In the genomic region with DNA sequence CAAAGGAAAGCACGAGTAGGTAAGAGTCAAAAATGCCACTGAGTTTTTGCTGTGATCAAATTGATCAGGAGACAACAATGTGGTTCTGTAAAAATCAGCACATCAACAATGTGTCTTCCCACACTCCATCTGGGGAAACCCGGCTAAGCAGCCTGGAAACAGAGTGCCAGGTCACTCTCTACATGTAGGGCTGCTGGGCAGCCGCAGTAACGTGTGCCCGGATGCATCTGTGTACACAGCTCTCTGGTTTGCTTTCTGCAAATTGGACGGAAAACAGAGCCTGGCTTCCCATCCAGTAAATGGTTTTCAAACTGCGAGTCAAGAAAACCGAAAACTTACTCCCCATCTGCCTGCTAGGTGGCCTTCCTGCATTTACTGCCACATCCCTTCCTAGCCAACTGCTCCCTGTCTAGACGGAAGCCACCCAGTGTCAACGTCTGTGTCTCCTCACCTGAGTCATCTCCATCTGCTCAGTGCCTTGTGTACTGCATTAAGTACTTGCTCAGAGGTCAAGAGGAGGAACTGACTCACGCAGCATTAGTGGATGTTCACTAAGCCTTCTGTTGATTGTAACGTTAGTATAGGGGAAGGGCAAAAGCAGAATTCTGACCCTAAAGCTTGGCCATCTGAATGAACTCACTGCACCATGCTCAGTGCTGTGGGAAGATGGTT, we compare ENCODE assay signal across 11 cellular contexts.
DNase-seq lines count a peak whose midpoint lies in the region; ATAC-seq and TF ChIP-seq lines count a peak whose summit lies in the region.
"Had no signal": no experiment of that assay in that cellular context is flagged by ENCODE, and none has a peak within 500 bp of the region (broad histone marks: within the 10 kb centered on the region; RNA-seq: fewer than 3 reads in every experiment).

No MANE protein-coding gene starts in this region.

- no peak overlapping the region for H3K4me3 Mint-ChIP-seq in chondrocyte (ENCODE audit: unreplicated experiment)
- H3K4me3 Mint-ChIP-seq in type B pancreatic cell: no peak overlapping the region
- H3K4me3 Mint-ChIP-seq in CD4-positive, alpha-beta T cell: no peak overlapping the region
- H3K4me3 Mint-ChIP-seq: activated T-helper 17 cell treated with anti-CD3 and anti-CD28 coated beads, Interleukin-2, amount 50 U/mL, for 72 hours; naive thymus-derived CD4-positive, alpha-beta T cell had no signal

- H3K9me3 ChIP-seq in MM.1S (replicated peaks; ENCODE audit: insufficient read depth, low read length): no peaks in the 10 kb centered on the region
- H3K9me3 ChIP-seq in CD4-positive, alpha-beta T cell (ENCODE audit: control insufficient read depth, low read length): no peaks in the 10 kb centered on the region

- no peaks in the 10 kb centered on the region for H3K4me1 ChIP-seq in MM.1S (ENCODE audit: low read length)

- peak; percentile 73 for DNase-seq in EL
- DNase-seq in NCI-H510A (lab: John Stamatoyannopoulos, UW): peak; percentile 55
- DNase-seq in chondrocyte (ENCODE audit: low spot score): no peak
- DNase-seq in lung microvascular endothelial cell (ENCODE audit: low read depth in 2 of 2): peak; percentile 70 to 99
- DNase-seq in type B pancreatic cell (ENCODE audit: extremely low spot score, unreplicated experiment): no peak
- no peak for DNase-seq in MM.1S
- DNase-seq in CD4-positive, alpha-beta T cell: no peak
- DNase-seq: naive thymus-derived CD4-positive, alpha-beta T cell; NCI-H1436 had no signal

- intact Hi-C loops in CD4-positive, alpha-beta T cell (cut with DNase I, micrococcal nuclease): no loop called here

- H3K9me3 Mint-ChIP-seq in chondrocyte (ENCODE audit: low read depth) (no peaks in the 10 kb centered on the region), type B pancreatic cell (no peaks in the 10 kb centered on the region)
- peaks cover 7% of the 10 kb centered on the region for H3K9me3 Mint-ChIP-seq in CD4-positive, alpha-beta T cell

- no peaks in the 10 kb centered on the region for H3K9me2 ChIP-seq in MM.1S (replicated peaks; ENCODE audit: insufficient read depth, low read length)

- no peaks in the 10 kb centered on the region for H3K27me3 ChIP-seq in MM.1S (replicated peaks; ENCODE audit: insufficient read depth, low read length)
- H3K27me3 ChIP-seq in CD4-positive, alpha-beta T cell (ENCODE audit: control insufficient read depth, insufficient read depth, low read length): no peaks in the 10 kb centered on the region

- no peak for ATAC-seq in CD4-positive, alpha-beta T cell (ENCODE audit: poor library complexity)
- no peak for ATAC-seq in HG03196 (IDR thresholded peaks at IDR 0.05; ENCODE audit: unreplicated experiment)
- ATAC-seq: activated T-helper 17 cell treated with anti-CD3 and anti-CD28 coated beads, Interleukin-2, amount 50 U/mL, for 72 hours; naive thymus-derived CD4-positive, alpha-beta T cell had no signal

- no peak overlapping the region for H3K9ac ChIP-seq in MM.1S (ENCODE audit: low read length)

- H3K79me2 ChIP-seq in MM.1S (ENCODE audit: low read length): no peaks in the 10 kb centered on the region

- peak overlapping the region; percentile 36 for H3K27ac Mint-ChIP-seq in chondrocyte (ENCODE audit: unreplicated experiment)
- H3K27ac Mint-ChIP-seq in type B pancreatic cell: no peak overlapping the region
- no peak overlapping the region for H3K27ac Mint-ChIP-seq in CD4-positive, alpha-beta T cell
- H3K27ac Mint-ChIP-seq: activated T-helper 17 cell treated with anti-CD3 and anti-CD28 coated beads, Interleukin-2, amount 50 U/mL, for 72 hours; naive thymus-derived CD4-positive, alpha-beta T cell had no signal

- peaks cover 29% of the 10 kb centered on the region for H3K36me3 Mint-ChIP-seq in chondrocyte (ENCODE audit: low read depth)
- peaks cover 31% of the 10 kb centered on the region for H3K36me3 Mint-ChIP-seq in type B pancreatic cell
- H3K36me3 Mint-ChIP-seq in CD4-positive, alpha-beta T cell (ENCODE audit: low read depth): no peaks in the 10 kb centered on the region
- H3K36me3 Mint-ChIP-seq: naive thymus-derived CD4-positive, alpha-beta T cell had no signal

- H3K4me2 ChIP-seq in MM.1S (ENCODE audit: low read depth, low read length): no peak overlapping the region

- H2AFZ ChIP-seq in MM.1S (ENCODE audit: low read length): no peak overlapping the region

- POLR2A ChIA-PET in CD4-positive, alpha-beta T cell (lab: Charles Lee): no interaction called here

- no peaks in the 10 kb centered on the region for H3K36me3 ChIP-seq in MM.1S (replicated peaks; ENCODE audit: insufficient read depth, low read length)

- H3K4me1 Mint-ChIP-seq in chondrocyte (ENCODE audit: low read depth) (peaks cover 17% of the 10 kb centered on the region), type B pancreatic cell (ENCODE audit: unreplicated experiment) (peaks cover 16% of the 10 kb centered on the region)
- H3K4me1 Mint-ChIP-seq in CD4-positive, alpha-beta T cell (ENCODE audit: low read depth): no peaks in the 10 kb centered on the region
- H3K4me1 Mint-ChIP-seq: activated T-helper 17 cell treated with anti-CD3 and anti-CD28 coated beads, Interleukin-2, amount 50 U/mL, for 72 hours; naive thymus-derived CD4-positive, alpha-beta T cell had no signal

- CTCF ChIA-PET in CD4-positive, alpha-beta T cell (lab: Charles Lee): interaction anchor here (0.5 kb wide), 1 partner anchor 32 kb away, joined by 3 read pairs; no protein-coding TSS in a partner anchor

- no peak overlapping the region for H3K27ac ChIP-seq in MM.1S (ENCODE audit: low read length)
- H3K27ac ChIP-seq in CD4-positive, alpha-beta T cell (ENCODE audit: low read depth, low read length): no peak overlapping the region

- H4K20me1 ChIP-seq in MM.1S (ENCODE audit: insufficient read depth, low read length): no peaks in the 10 kb centered on the region

- no peak for TF ChIP-seq CTCF in chondrocyte (IDR thresholded peaks at IDR 0.05)
- TF ChIP-seq CTCF in type B pancreatic cell (conservative IDR thresholded peaks at IDR 0.05): no peak
- no peak for TF ChIP-seq CTCF in MM.1S (IDR thresholded peaks at IDR 0.05; ENCODE audit: low read length)
- no peak for TF ChIP-seq CTCF in CD4-positive, alpha-beta T cell (IDR thresholded peaks at IDR 0.05)

- H3K4me3 ChIP-seq in MM.1S (ENCODE audit: low read length): no peak overlapping the region

- H3F3A ChIP-seq in MM.1S (ENCODE audit: insufficient read depth, low read length): no peaks in the 10 kb centered on the region

- H3K27me3 Mint-ChIP-seq in chondrocyte (ENCODE audit: low read depth): no peaks in the 10 kb centered on the region
- no peaks in the 10 kb centered on the region for H3K27me3 Mint-ChIP-seq in type B pancreatic cell
- H3K27me3 Mint-ChIP-seq in CD4-positive, alpha-beta T cell: peaks cover 11% of the 10 kb centered on the region

Comparison
In these comparisons a context has a peak if more than half of its experiments do, and no peak if none do; other contexts are left out.
1. DNase-seq: peak in EL (single experiment), NCI-H510A (single experiment) and lung microvascular endothelial cell (2 of 2); none in chondrocyte (single experiment), type B pancreatic cell (single experiment), MM.1S (single experiment) and CD4-positive, alpha-beta T cell (0 of 10).